In genomic region chr16:72679856-72680255, GRCh38 we compare ENCODE assay signal across 8 cellular contexts.
"Had no signal": no experiment of that assay in that cellular context is flagged by ENCODE, and none has a peak within 500 bp of the region (broad histone marks: within the 10 kb centered on the region; RNA-seq: fewer than 3 reads in every experiment).

No MANE protein-coding gene starts in this region.

- ATAC-seq: GM12878 had no signal

- H3K4me3 ChIP-seq: GM12878 had no signal

- FAIRE-seq: G401.6, GM12878, GM12891, GM12892, GM18507, GM19239 had no signal

- DNase-seq: GDM1, GF-D8 had no signal
